1 cellular context compared by ENCODE assay signal in the genomic region with DNA sequence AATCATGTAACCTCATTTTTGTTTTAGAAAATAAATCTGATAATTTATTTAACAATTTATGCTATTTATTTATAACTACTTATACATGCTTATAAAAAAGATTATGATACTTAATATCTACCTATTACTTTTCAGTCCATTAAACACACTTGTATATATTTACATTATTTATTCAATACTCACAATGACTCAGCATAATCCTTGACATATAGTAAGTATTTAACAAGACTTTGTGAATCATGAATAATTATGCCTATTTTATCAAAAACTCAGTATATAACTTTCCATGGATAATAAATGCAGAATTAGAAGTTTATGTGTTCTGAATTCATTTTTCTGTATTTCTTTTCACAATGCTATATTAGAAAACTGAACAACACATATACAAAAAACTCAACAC.
TF ChIP-seq lines count a peak whose summit lies in the region.

No MANE protein-coding gene starts in this region.

TF ChIP-seq in K562, 482 proteins besides CTCF, POLR2A, EP300 and RAD21 (continued from another document):
- TF ChIP-seq SRSF1 (IDR thresholded peaks at IDR 0.05; ENCODE audit: low read depth, low read length), result no peak
